Comparison of ENCODE assay signal across 7 cellular contexts in genomic region chr1:227945891-227946623, GRCh38. TPM values are rescaled to one million over a fixed set of nuclear protein-coding genes. Genes with fewer than 3 reads are reported as not detected.
A peak's percentile ranks its signal among the peaks of the same experiment; 100 is the strongest.
DNase-seq lines count a peak whose midpoint lies in the region; ATAC-seq and TF ChIP-seq lines count a peak whose summit lies in the region.

No MANE protein-coding gene starts in this region.

- H3K36me3 ChIP-seq in mammary epithelial cell (ENCODE audit: insufficient read depth, low read length), result no peaks in the 10 kb centered on the region
- H3K36me3 ChIP-seq in left lung, result no peaks in the 10 kb centered on the region
- no peaks in the 10 kb centered on the region for H3K36me3 ChIP-seq in subcutaneous abdominal adipose tissue (ENCODE audit: control insufficient read depth in 5 of 5, insufficient read depth in 5 of 5, low read length in 5 of 5)

- peak; percentile 59 for DNase-seq in EH (ENCODE audit: low read depth)
- DNase-seq in NCI-H2196 (lab: John Stamatoyannopoulos, UW; ENCODE audit: unreplicated experiment), result peak; percentile 77
- DNase-seq in mammary epithelial cell, result peak; percentile 90
- DNase-seq in left lung, result peak; percentile 79 to 92
- DNase-seq in Ammon's horn (ENCODE audit: low spot score), result no peak

- in situ Hi-C loops in mammary epithelial cell (cut with MboI; ENCODE audit: low sequenced_read_pairs in 2 of 2), result loop anchor here (5.0 to 25.0 kb wide), 3 partner anchors 181 to 459 kb away; no protein-coding TSS in a partner anchor

- H3K4me2 ChIP-seq in mammary epithelial cell (ENCODE audit: insufficient read depth, low read depth, low read length), result peak overlapping the region; percentile 90

- H3K4me1 ChIP-seq in mammary epithelial cell (ENCODE audit: insufficient read depth, low read length), result peaks cover 30% of the 10 kb centered on the region
- peaks cover 12 to 30% of the 10 kb centered on the region in 2 donors for H3K4me1 ChIP-seq in left lung
- peaks cover 0 to 34% (median 25%) of the 10 kb centered on the region in 5 donors for H3K4me1 ChIP-seq in subcutaneous abdominal adipose tissue (ENCODE audit: control insufficient read depth in 5 of 5, insufficient read depth in 5 of 5, low read length in 5 of 5)

- peak overlapping the region; percentile 50 for H3K27ac ChIP-seq in mammary epithelial cell (ENCODE audit: insufficient read depth, low read depth, low read length)
- peak overlapping the region; percentile 44 to 58 for H3K27ac ChIP-seq in left lung
- peak overlapping the region; percentile 30 for H3K27ac ChIP-seq in subcutaneous abdominal adipose tissue (ENCODE audit: low read depth, low read length)

- CTCF ChIA-PET in mammary epithelial cell (lab: Charles Lee; ENCODE audit: low non-redundant PET), result interaction anchor here (1.0 kb wide), 1 partner anchor 140 kb away, joined by 3 read pairs; no protein-coding TSS in a partner anchor

- TF ChIP-seq CTCF in mammary epithelial cell (conservative IDR thresholded peaks at IDR 0.05 in 1 of 2, IDR thresholded peaks at IDR 0.05 in 1 of 2; ENCODE audit: extremely low read depth in 1 of 2, insufficient read depth in 1 of 2, low read depth in 1 of 2, low read length in 2 of 2) (no peak), left lung (IDR thresholded peaks at IDR 0.05) (no peak)

- no peaks in the 10 kb centered on the region for H3K9me3 ChIP-seq in mammary epithelial cell (replicated peaks; ENCODE audit: insufficient read depth, low read length)
- no peaks in the 10 kb centered on the region for H3K9me3 ChIP-seq in left lung
- no peaks in the 10 kb centered on the region for H3K9me3 ChIP-seq in subcutaneous abdominal adipose tissue (ENCODE audit: control insufficient read depth in 5 of 5, low read length in 5 of 5)

- ATAC-seq in GM21737 (IDR thresholded peaks at IDR 0.05; ENCODE audit: unreplicated experiment) (peak; percentile 31), left lung (peak; percentile 77)

- WGBS in mammary epithelial cell (ENCODE audit: low coverage, missing lambda C conversion rate), result under 1% methylated on average over 14 of the region's 19 CpGs

- H3K9ac ChIP-seq in mammary epithelial cell (ENCODE audit: insufficient read depth, low read length), result peak overlapping the region; percentile 65
- peak overlapping the region in 2 of 5 donors; percentile 0 to 56 for H3K9ac ChIP-seq in subcutaneous abdominal adipose tissue (ENCODE audit: low read length in 5 of 5)

- H2AFZ ChIP-seq in mammary epithelial cell (ENCODE audit: low read depth, low read length), result peak overlapping the region; percentile 62

- BruUV-seq in mammary epithelial cell (replicated peaks; lab: Mats Ljungman, UMichigan), result no TSS peak

- H3K79me2 ChIP-seq in mammary epithelial cell (ENCODE audit: insufficient read depth, low read length), result peaks cover 74% of the 10 kb centered on the region

- no peaks in the 10 kb centered on the region for H4K20me1 ChIP-seq in mammary epithelial cell (ENCODE audit: insufficient read depth, low read length)

- intact Hi-C loops in mammary epithelial cell (cut with micrococcal nuclease) (loop anchor here (1.0 to 5.0 kb wide), 6 partner anchors 49 to 465 kb away; no protein-coding TSS in a partner anchor), left lung (cut with DNase I) (loop anchor here (5.0 to 10.0 kb wide), 3 partner anchors 181 to 461 kb away; no protein-coding TSS in a partner anchor)

- H3K27me3 ChIP-seq in mammary epithelial cell (ENCODE audit: insufficient read depth, low read length), result no peaks in the 10 kb centered on the region
- peaks cover 0 to 56% of the 10 kb centered on the region in 2 donors for H3K27me3 ChIP-seq in left lung
- H3K27me3 ChIP-seq in subcutaneous abdominal adipose tissue (ENCODE audit: control insufficient read depth in 5 of 5, insufficient read depth in 4 of 5, low read length in 5 of 5), result peaks cover 11 to 30% (median 27%) of the 10 kb centered on the region in 5 donors

- dilution Hi-C loops in mammary epithelial cell (cut with HindIII; ENCODE audit: low sequenced_read_pairs), result loop anchor here (25.0 kb wide), 1 partner anchor 184 kb away; no protein-coding TSS in a partner anchor

- H3K4me3 ChIP-seq in mammary epithelial cell (replicated peaks in 1 of 3; ENCODE audit: insufficient read depth in 1 of 3, low read depth in 2 of 3, low read length in 3 of 3), result peak overlapping the region; percentile 72 to 86 (median 78)
- peak overlapping the region; percentile 27 to 41 for H3K4me3 ChIP-seq in left lung
- peak overlapping the region; percentile 9 to 66 (median 59) for H3K4me3 ChIP-seq in subcutaneous abdominal adipose tissue (ENCODE audit: low read depth in 1 of 5, low read length in 5 of 5)

RNA-seq across cellular contexts. Expression of gene WNT9A, which starts 1.7 kb away (rescaled TPM):
- 1 to 10 TPM; 7.1 to 7.2 TPM for total RNA-seq in mammary epithelial cell
- polyA plus RNA-seq in mammary epithelial cell, result 15.4 TPM
- 19.7 TPM for polyA minus RNA-seq in mammary epithelial cell
- total RNA-seq in left lung, result 1 to 10 TPM; 4.6 to 8.5 TPM
